26 cellular contexts compared by ENCODE assay signal in genomic region chr6:136491674-136492235, GRCh38.
"Had no signal": no experiment of that assay in that cellular context is flagged by ENCODE, and none has a peak within 500 bp of the region (broad histone marks: within the 10 kb centered on the region; RNA-seq: fewer than 3 reads in every experiment).

No MANE protein-coding gene starts in this region.

- H2AFZ ChIP-seq: neural progenitor cell, parathyroid adenoma had no signal

- H3K27ac Mint-ChIP-seq: endodermal cell; memory B cell; naive thymus-derived CD4-positive, alpha-beta T cell; nephron; neural progenitor cell; stimulated activated naive CD8-positive, alpha-beta T cell treated with anti-CD3 and anti-CD28 coated beads, Interleukin-15, amount 100 ng/mL, for 72 hours had no signal

- H3K9me3 ChIP-seq: gastrocnemius medialis, prostate gland, right atrium auricular region, thyroid gland, vagina had no signal

- H3K9me3 Mint-ChIP-seq: endodermal cell; memory B cell; naive thymus-derived CD4-positive, alpha-beta T cell; nephron; neural progenitor cell; stimulated activated naive CD8-positive, alpha-beta T cell treated with anti-CD3 and anti-CD28 coated beads, Interleukin-15, amount 100 ng/mL, for 72 hours had no signal

- H3K36me3 ChIP-seq: gastrocnemius medialis, neural progenitor cell, prostate gland, right atrium auricular region, thyroid gland, vagina had no signal

- H3K4me1 Mint-ChIP-seq: memory B cell; naive thymus-derived CD4-positive, alpha-beta T cell; nephron; neural progenitor cell; stimulated activated naive CD8-positive, alpha-beta T cell treated with anti-CD3 and anti-CD28 coated beads, Interleukin-15, amount 100 ng/mL, for 72 hours had no signal

- H3K27me3 ChIP-seq: gastrocnemius medialis, neural progenitor cell, right atrium auricular region, thyroid gland, vagina had no signal

- H3K27me3 Mint-ChIP-seq: stimulated activated naive CD8-positive, alpha-beta T cell treated with anti-CD3 and anti-CD28 coated beads, Interleukin-15, amount 100 ng/mL, for 72 hours had no signal

- DNase-seq: effector CD8-positive, alpha-beta T cell; endodermal cell; foreskin fibroblast; gastrocnemius medialis; head of caudate nucleus; kidney; midbrain; naive thymus-derived CD4-positive, alpha-beta T cell; stimulated activated CD4-positive, alpha-beta T cell treated with anti-CD3 and anti-CD28 coated beads, Interleukin-12 subunit alpha, Interleukin-12 subunit beta, amount 100 ng/mL, for 4 hours; stimulated activated CD4-positive, alpha-beta T cell treated with anti-CD3 and anti-CD28 coated beads, Interleukin-1b, Interleukin-23, amount 100 ng/mL, for 48 hours; stimulated activated CD4-positive, alpha-beta T cell treated with anti-CD3 and anti-CD28 coated beads, Interleukin-4, amount 100 ng/mL, for 1 hour; stimulated activated CD8-positive, alpha-beta memory T cell treated with anti-CD3 and anti-CD28 coated beads, Interleukin-4, amount 100 ng/mL, for 48 hours; stimulated activated naive CD4-positive, alpha-beta T cell; stimulated activated naive CD8-positive, alpha-beta T cell treated with anti-CD3 and anti-CD28 coated beads, Interleukin-15, amount 100 ng/mL, for 72 hours; thyroid gland; trophoblast cell had no signal

- H3K27ac ChIP-seq: epithelial cell of prostate, gastrocnemius medialis, neural progenitor cell, parathyroid adenoma, prostate gland, right atrium auricular region, thyroid gland, vagina had no signal

- H3K4me1 ChIP-seq: gastrocnemius medialis, neural progenitor cell, prostate gland, right atrium auricular region, thyroid gland, vagina had no signal

- H3K36me3 Mint-ChIP-seq: memory B cell; naive thymus-derived CD4-positive, alpha-beta T cell; neural progenitor cell had no signal

- FAIRE-seq: kidney had no signal

- H3K4me3 ChIP-seq: gastrocnemius medialis, lung, neural progenitor cell, prostate gland, right atrium auricular region, smooth muscle cell, thyroid gland, vagina had no signal

- H3K9ac ChIP-seq: neural progenitor cell, parathyroid adenoma had no signal

- H3K4me3 Mint-ChIP-seq: endodermal cell; memory B cell; naive thymus-derived CD4-positive, alpha-beta T cell; nephron; neural progenitor cell; stimulated activated naive CD8-positive, alpha-beta T cell treated with anti-CD3 and anti-CD28 coated beads, Interleukin-15, amount 100 ng/mL, for 72 hours had no signal

- H3K4me2 ChIP-seq: neural progenitor cell, smooth muscle cell had no signal
